15 cellular contexts compared by ENCODE assay signal in the genomic region with DNA sequence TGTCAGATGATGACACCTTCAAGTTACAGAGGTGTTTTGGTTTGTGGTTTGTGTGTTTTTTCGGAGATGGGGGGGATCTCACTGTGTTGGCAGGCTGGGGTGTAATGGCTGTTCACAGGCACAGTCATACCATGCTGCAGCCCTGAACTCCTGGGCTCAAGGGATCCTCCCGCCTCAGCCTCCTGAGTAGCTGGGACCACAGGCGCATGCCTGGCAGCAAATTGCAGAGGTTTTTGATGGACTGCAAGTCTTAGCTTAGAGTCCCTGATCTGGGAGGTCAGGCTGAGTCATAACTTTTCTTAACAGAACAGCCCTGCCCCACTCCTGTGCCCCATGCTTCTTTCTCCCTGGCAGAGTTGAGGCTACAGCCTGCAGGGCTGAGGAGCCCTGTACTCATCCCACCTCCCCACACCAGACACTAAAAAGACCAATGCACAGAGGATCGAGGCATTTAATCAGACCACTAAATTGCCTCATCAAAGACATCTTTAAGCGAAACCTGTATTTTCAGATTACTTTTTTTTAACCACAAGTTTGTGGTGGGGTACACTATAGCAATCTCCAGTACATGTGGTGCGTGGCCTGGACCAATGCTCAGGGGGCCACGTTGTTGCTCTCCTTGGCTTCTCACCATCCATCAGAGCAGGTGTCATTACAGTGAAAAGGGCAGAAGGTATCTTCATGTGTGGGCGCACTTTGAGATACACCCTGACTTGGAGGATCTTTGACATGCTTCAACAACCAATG. TPM values are rescaled to one million over a fixed set of nuclear protein-coding genes. Genes with fewer than 3 reads are reported as not detected.
DNase-seq lines count a peak whose midpoint lies in the region; ATAC-seq and TF ChIP-seq lines count a peak whose summit lies in the region.
"Had no signal": no experiment of that assay in that cellular context is flagged by ENCODE, and none has a peak within 500 bp of the region (broad histone marks: within the 10 kb centered on the region; RNA-seq: fewer than 3 reads in every experiment).

No MANE protein-coding gene starts in this region.

- peaks cover 27% of the 10 kb centered on the region for H3K36me3 ChIP-seq in CD4-positive, CD25-positive, alpha-beta regulatory T cell (ENCODE audit: control insufficient read depth, insufficient read depth, low read length)

- H3K14ac ChIP-seq in H9 (ENCODE audit: insufficient read depth, low read length), result no peak overlapping the region

- H3K4ac ChIP-seq in H9 (ENCODE audit: low read depth, low read length), result no peak overlapping the region

- H3K9me3 ChIP-seq in CD4-positive, CD25-positive, alpha-beta regulatory T cell (ENCODE audit: control insufficient read depth in 2 of 2, low read length in 2 of 2), result no peaks in the 10 kb centered on the region
- H3K9me3 ChIP-seq in H9 (ENCODE audit: control insufficient read depth, low read depth, low read length), result no peaks in the 10 kb centered on the region
- H3K9me3 ChIP-seq: esophagus muscularis mucosa, thoracic aorta had no signal

- no CpG with 5 or more reads among the region's 8 CpGs for WGBS in H9 (ENCODE audit: extremely low coverage, insufficient read length, low lambda C conversion rate)

- no peaks in the 10 kb centered on the region for H3K9me3 Mint-ChIP-seq in CD4-positive, CD25-positive, alpha-beta regulatory T cell
- H3K9me3 Mint-ChIP-seq in H9, result no peaks in the 10 kb centered on the region

- H3K56ac ChIP-seq in H9 (ENCODE audit: insufficient read length, low read depth, low read length), result no peak overlapping the region

- H3K79me2 ChIP-seq in H9 (ENCODE audit: insufficient read depth, low read length), result no peaks in the 10 kb centered on the region

- H3K4me3 Mint-ChIP-seq in CD4-positive, CD25-positive, alpha-beta regulatory T cell, result no peak overlapping the region
- H3K4me3 Mint-ChIP-seq in H9, result no peak overlapping the region

- no peak overlapping the region for H3K23ac ChIP-seq in H9 (ENCODE audit: insufficient read length, low read depth, low read length)

- no peak overlapping the region for H4K5ac ChIP-seq in H9 (ENCODE audit: insufficient read length, low read depth, low read length)

- H4K91ac ChIP-seq in H9 (ENCODE audit: insufficient read length, low read depth, low read length), result no peak overlapping the region

- H4K20me1 ChIP-seq in H9 (ENCODE audit: control insufficient read depth, insufficient read depth, insufficient read length), result no peaks in the 10 kb centered on the region

- no peak overlapping the region for H3T11ph ChIP-seq in H9 (ENCODE audit: low read length)

- H3K23me2 ChIP-seq in H9 (ENCODE audit: insufficient read length, low read depth, low read length, poor library complexity, severe bottlenecking), result no peaks in the 10 kb centered on the region

- peak; percentile 27 to 52 for ATAC-seq in CD4-positive, CD25-positive, alpha-beta regulatory T cell (ENCODE audit: low read depth in 2 of 2)
- ATAC-seq in left lobe of liver, result no peak

- peak overlapping the region; percentile 50 to 92 (median 52) for H3K27ac Mint-ChIP-seq in CD4-positive, CD25-positive, alpha-beta regulatory T cell
- H3K27ac Mint-ChIP-seq in H9, result peak overlapping the region in 2 of 3 experiments; percentile 53 to 61; a peak in 3 of 7 replicates

- H3K4me1 ChIP-seq in CD4-positive, CD25-positive, alpha-beta regulatory T cell (ENCODE audit: control insufficient read depth, insufficient read depth, low read length, poor library complexity, severe bottlenecking), result peaks cover 10% of the 10 kb centered on the region
- H3K4me1 ChIP-seq in H9 (ENCODE audit: insufficient read depth, low read length), result no peaks in the 10 kb centered on the region

- no peaks in the 10 kb centered on the region for H3K79me1 ChIP-seq in H9 (ENCODE audit: insufficient read depth, low read depth, low read length, poor library complexity, severe bottlenecking)

- no peak overlapping the region for H3K4me3 ChIP-seq in CD4-positive, CD25-positive, alpha-beta regulatory T cell (ENCODE audit: low read depth, low read length)
- H3K4me3 ChIP-seq: esophagus muscularis mucosa, thoracic aorta had no signal

- H3K36me3 Mint-ChIP-seq in CD4-positive, CD25-positive, alpha-beta regulatory T cell, result peaks cover 11% of the 10 kb centered on the region
- peaks cover 4 to 34% (median 30%) of the 10 kb centered on the region in 3 experiments; a peak in 6 of 7 replicates for H3K36me3 Mint-ChIP-seq in H9 (ENCODE audit: insufficient read depth in 1 of 3, low read depth in 3 of 3)

- no peaks in the 10 kb centered on the region for H3K27me3 Mint-ChIP-seq in CD4-positive, CD25-positive, alpha-beta regulatory T cell
- no peaks in the 10 kb centered on the region for H3K27me3 Mint-ChIP-seq in H9 (ENCODE audit: low read depth)

- H2BK12ac ChIP-seq in H9 (ENCODE audit: insufficient read length, low read depth, low read length), result no peak overlapping the region

- H2BK5ac ChIP-seq in H9 (ENCODE audit: insufficient read length, low read length), result no peak overlapping the region

- H3K4me2 ChIP-seq in H9 (ENCODE audit: insufficient read depth, insufficient read length, low read length), result no peak overlapping the region

- no peak overlapping the region for H3K27ac ChIP-seq in CD4-positive, CD25-positive, alpha-beta regulatory T cell (ENCODE audit: insufficient read depth, low read length, poor library complexity, severe bottlenecking)
- no peak overlapping the region for H3K27ac ChIP-seq in H9 (ENCODE audit: insufficient read length, low read depth, low read length)
- H3K27ac ChIP-seq: esophagus muscularis mucosa, thoracic aorta had no signal

- H2AK5ac ChIP-seq in H9 (ENCODE audit: insufficient read length, low read length), result no peak overlapping the region

- no peaks in the 10 kb centered on the region for H3K27me3 ChIP-seq in CD4-positive, CD25-positive, alpha-beta regulatory T cell (ENCODE audit: control insufficient read depth, insufficient read depth, low read length)
- no peaks in the 10 kb centered on the region for H3K27me3 ChIP-seq in H9 (ENCODE audit: insufficient read depth, low read length)
- H3K27me3 ChIP-seq: esophagus muscularis mucosa had no signal

- peaks cover 0 to 29% (median 9%) of the 10 kb centered on the region in 4 donors for H3K4me1 Mint-ChIP-seq in CD4-positive, CD25-positive, alpha-beta regulatory T cell
- peaks cover 15 to 17% of the 10 kb centered on the region in 2 experiments for H3K4me1 Mint-ChIP-seq in H9

- H2BK20ac ChIP-seq in H9 (ENCODE audit: low read depth, low read length, poor library complexity, severe bottlenecking), result no peak overlapping the region

- TF ChIP-seq CTCF in H9 (conservative IDR thresholded peaks at IDR 0.05), result no peak

- no peak overlapping the region for H4K8ac ChIP-seq in H9 (replicated peaks; ENCODE audit: insufficient read length, low read depth, low read length)

- no peak overlapping the region for H2BK15ac ChIP-seq in H9 (ENCODE audit: low read depth, low read length)

- no peak overlapping the region for H2AFZ ChIP-seq in H9 (ENCODE audit: low read length)

- no peak overlapping the region for H3K9ac ChIP-seq in H9 (ENCODE audit: extremely low read depth, insufficient read length, low read length)

- no peak overlapping the region for H3K18ac ChIP-seq in H9 (ENCODE audit: insufficient read length, low read depth, low read length)

- no peak overlapping the region for H2BK120ac ChIP-seq in H9 (ENCODE audit: low read depth, low read length, poor library complexity, severe bottlenecking)

- DNase-seq in CD4-positive, CD25-positive, alpha-beta regulatory T cell, result peak in 1 of 3 donors; percentile 22
- DNase-seq in H9 (no peak), hepatic stellate cell (ENCODE audit: low spot score) (peak; percentile 75), NCI-H187 treated with DMSO at 0.1 percent for 48 hours (lab: John Stamatoyannopoulos, UW) (no peak), AG20443 (ENCODE audit: low spot score) (no peak), left lobe of liver (ENCODE audit: low spot score) (no peak), GDM1 (lab: John Stamatoyannopoulos, UW) (no peak)
- peak; percentile 35 to 54 for DNase-seq in activated T-cell treated with anti-CD3 and anti-CD28 coated beads, Interleukin-2, amount 50 U/mL, for 48 hours
- DNase-seq: anterior cingulate cortex; NCI-H1417; nucleus accumbens; stimulated activated CD4-positive, alpha-beta T cell treated with anti-CD3 and anti-CD28 coated beads, Interleukin-2, amount 100 ng/mL, for 48 hours; T-helper 9 cell had no signal

RNA-seq across cellular contexts. Expression of a gene that starts 17.1 kb away (rescaled TPM):
- total RNA-seq in CD4-positive, CD25-positive, alpha-beta regulatory T cell, result 31.2 TPM
- 100 to 1,000 TPM in 1 of 4 donors, 10 to 100 TPM in 3; 88.4 to 101 (median 94.5) TPM for polyA plus RNA-seq in CD4-positive, CD25-positive, alpha-beta regulatory T cell
- 3.5 and 3.9 TPM in 2 replicates for total RNA-seq in H9 (2021)
- 4.1 TPM for total RNA-seq in left lobe of liver

Comparison
In these comparisons a context has a peak if more than half of its experiments do, and no peak if none do; other contexts are left out.
1. DNase-seq: peak in activated T-cell treated with anti-CD3 and anti-CD28 coated beads, Interleukin-2, amount 50 U/mL, for 48 hours (2 of 2) and hepatic stellate cell (single experiment); none in H9 (single experiment), NCI-H187 treated with DMSO at 0.1 percent for 48 hours (single experiment), AG20443 (single experiment), left lobe of liver (single experiment) and GDM1 (single experiment).